In the genomic region with DNA sequence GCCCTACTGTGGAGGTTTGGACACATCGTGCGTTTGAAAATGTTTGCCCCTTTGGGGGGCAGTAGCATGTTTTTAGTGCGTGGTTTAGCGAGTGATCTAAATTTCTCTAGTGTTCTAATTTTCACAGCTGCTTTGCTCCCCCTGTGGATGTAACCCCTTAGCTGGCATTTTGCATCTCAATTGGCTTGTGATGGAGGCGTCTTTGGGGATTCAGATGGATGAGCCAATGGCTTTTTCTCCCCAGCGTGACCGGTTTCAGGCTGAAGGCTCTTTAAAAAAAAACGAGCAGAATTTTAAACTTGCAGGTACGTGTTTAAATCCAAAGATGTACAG, we compare ENCODE assay signal across 9 cellular contexts. TPM values are rescaled to one million over a fixed set of nuclear protein-coding genes. Genes with fewer than 3 reads are reported as not detected.
DNase-seq lines count a peak whose midpoint lies in the region; ATAC-seq lines count a peak whose summit lies in the region.
"Had no signal": no experiment of that assay in that cellular context is flagged by ENCODE, and none has a peak within 500 bp of the region (broad histone marks: within the 10 kb centered on the region; RNA-seq: fewer than 3 reads in every experiment).

No MANE protein-coding gene starts in this region.

- peak; percentile 6 for DNase-seq in activated T-cell treated with anti-CD3 and anti-CD28 coated beads for 48 hours (ENCODE audit: low read depth)
- DNase-seq in activated T-cell treated with anti-CD3 and anti-CD28 coated beads, Interleukin-2, amount 50 U/mL, for 1 hour, result no peak
- DNase-seq in NCI-H1417 treated with DMSO at 0.1 percent for 48 hours (lab: John Stamatoyannopoulos, UW), result peak; percentile 76
- peak; percentile 52 for DNase-seq in activated CD8-positive, alpha-beta T cell treated with anti-CD3 and anti-CD28 coated beads, Interleukin-2, amount 10 ng/mL, durations not matched to agents 7 days and 5 days
- DNase-seq in superior temporal gyrus (ENCODE audit: extremely low spot score), result peak; percentile 72
- no peak for DNase-seq in pons (ENCODE audit: low spot score)

- H3K36me3 Mint-ChIP-seq in activated CD8-positive, alpha-beta T cell treated with anti-CD3 and anti-CD28 coated beads, Interleukin-2, amount 10 ng/mL, durations not matched to agents 7 days and 5 days (ENCODE audit: low read depth), result peaks cover 25% of the 10 kb centered on the region

- no peak overlapping the region for H3K27ac Mint-ChIP-seq in activated CD8-positive, alpha-beta T cell treated with anti-CD3 and anti-CD28 coated beads, Interleukin-2, amount 10 ng/mL, durations not matched to agents 7 days and 5 days

- no peaks in the 10 kb centered on the region for H3K9me3 ChIP-seq in iPS-20b (ENCODE audit: insufficient read depth, low read depth, low read length)

- H3K4me3 Mint-ChIP-seq in activated CD8-positive, alpha-beta T cell treated with anti-CD3 and anti-CD28 coated beads, Interleukin-2, amount 10 ng/mL, durations not matched to agents 7 days and 5 days, result no peak overlapping the region
- H3K4me3 Mint-ChIP-seq: central memory CD8-positive, alpha-beta T cell had no signal

- H3K27me3 ChIP-seq in iPS-20b (ENCODE audit: insufficient read depth, low read length), result peaks cover 3% of the 10 kb centered on the region; the same call in 1 of the 2 replicates

- ATAC-seq in HG02571 (IDR thresholded peaks at IDR 0.05; ENCODE audit: unreplicated experiment), result peak; percentile 3
- ATAC-seq in activated CD8-positive, alpha-beta T cell treated with anti-CD3 and anti-CD28 coated beads, Interleukin-2, amount 10 ng/mL, durations not matched to agents 7 days and 5 days, result no peak

- POLR2A ChIA-PET in activated CD8-positive, alpha-beta T cell treated with anti-CD3 and anti-CD28 coated beads, Interleukin-2, amount 10 ng/mL, durations not matched to agents 7 days and 5 days (lab: Charles Lee), result interaction anchor here (0.7 to 1.1 kb wide), 3 partner anchors 17 to 303 kb away, joined by 3 read pairs; no protein-coding TSS in a partner anchor

- H3K36me3 ChIP-seq in iPS-20b (ENCODE audit: insufficient read depth, low read depth, low read length), result peaks cover 11% of the 10 kb centered on the region; the same call in 1 of the 2 replicates

- H3K9ac ChIP-seq in iPS-20b (ENCODE audit: low read depth, low read length), result peak overlapping the region; percentile 96

- H3K4me1 ChIP-seq in iPS-20b (ENCODE audit: insufficient read depth, low read length), result peaks cover 36% of the 10 kb centered on the region

- H3K9me3 Mint-ChIP-seq in activated CD8-positive, alpha-beta T cell treated with anti-CD3 and anti-CD28 coated beads, Interleukin-2, amount 10 ng/mL, durations not matched to agents 7 days and 5 days (ENCODE audit: insufficient read depth), result no peaks in the 10 kb centered on the region
- H3K9me3 Mint-ChIP-seq: central memory CD8-positive, alpha-beta T cell had no signal

- CTCF ChIA-PET in activated CD8-positive, alpha-beta T cell treated with anti-CD3 and anti-CD28 coated beads, Interleukin-2, amount 10 ng/mL, durations not matched to agents 7 days and 5 days (lab: Charles Lee), result interaction anchor here (0.6 to 2.6 kb wide), 10 partner anchors 11 to 426 kb away, joined by 3 to 17 read pairs (median 4); partner anchors contain the start of gene TGFBR3

- H3K27me3 Mint-ChIP-seq in activated CD8-positive, alpha-beta T cell treated with anti-CD3 and anti-CD28 coated beads, Interleukin-2, amount 10 ng/mL, durations not matched to agents 7 days and 5 days (ENCODE audit: low read depth), result no peaks in the 10 kb centered on the region
- H3K27me3 Mint-ChIP-seq: central memory CD8-positive, alpha-beta T cell had no signal

- H3K27ac ChIP-seq in iPS-20b (ENCODE audit: low read length), result peak overlapping the region; percentile 89

- H3K4me3 ChIP-seq in iPS-20b (ENCODE audit: low read length), result peak overlapping the region; percentile 84

- H3K4me1 Mint-ChIP-seq in activated CD8-positive, alpha-beta T cell treated with anti-CD3 and anti-CD28 coated beads, Interleukin-2, amount 10 ng/mL, durations not matched to agents 7 days and 5 days (ENCODE audit: low read depth), result peaks cover 26% of the 10 kb centered on the region

RNA-seq across cellular contexts. Expression of gene CDC7, which starts 0.8 kb away (rescaled TPM):
- total RNA-seq in activated CD8-positive, alpha-beta T cell treated with anti-CD3 and anti-CD28 coated beads, Interleukin-2, amount 10 ng/mL, durations not matched to agents 7 days and 5 days, result 10 to 100 TPM; 26.5 to 27.7 TPM

Comparison
In these comparisons a context has a peak if more than half of its experiments do, and no peak if none do; other contexts are left out.
1. DNase-seq: peak in activated T-cell treated with anti-CD3 and anti-CD28 coated beads for 48 hours (single experiment), NCI-H1417 treated with DMSO at 0.1 percent for 48 hours (single experiment), activated CD8-positive, alpha-beta T cell treated with anti-CD3 and anti-CD28 coated beads, Interleukin-2, amount 10 ng/mL, durations not matched to agents 7 days and 5 days (single experiment) and superior temporal gyrus (single experiment); none in activated T-cell treated with anti-CD3 and anti-CD28 coated beads, Interleukin-2, amount 50 U/mL, for 1 hour (single experiment) and pons (single experiment).